Comparison of ENCODE assay signal across 16 cellular contexts in genomic region chr1:225814381-225814780, GRCh38. TPM values are rescaled to one million over a fixed set of nuclear protein-coding genes. Genes with fewer than 3 reads are reported as not detected.
DNase-seq lines count a peak whose midpoint lies in the region; ATAC-seq, FAIRE-seq and TF ChIP-seq lines count a peak whose summit lies in the region.
"Had no signal": no experiment of that assay in that cellular context is flagged by ENCODE, and none has a peak within 500 bp of the region (broad histone marks: within the 10 kb centered on the region; RNA-seq: fewer than 3 reads in every experiment).

No MANE protein-coding gene starts in this region.

- H3K9me3 ChIP-seq in psoas muscle (no peaks in the 10 kb centered on the region), upper lobe of right lung (no peaks in the 10 kb centered on the region)

- H3K27me3 ChIP-seq in psoas muscle (ENCODE audit: insufficient read depth in 3 of 3, low read length in 2 of 3) (no peaks in the 10 kb centered on the region), upper lobe of right lung (no peaks in the 10 kb centered on the region)

- no peak for FAIRE-seq in H54 (lab: Jason Lieb, UNC)
- FAIRE-seq: astrocyte, GM12878 had no signal

- TF ChIP-seq CTCF in psoas muscle (IDR thresholded peaks at IDR 0.05) = no peak
- no peak for TF ChIP-seq CTCF in upper lobe of right lung (IDR thresholded peaks at IDR 0.05)

- intact Hi-C loops in psoas muscle (cut with DNase I) = loop anchor here (5.0 kb wide), 1 partner anchor 37 kb away; the partner anchor contains the start of gene SRP9 (in 2 of the 2)
- intact Hi-C loops in upper lobe of right lung (cut with DNase I) = no loop called here

- H3K4me3 ChIP-seq in psoas muscle = no peak overlapping the region
- no peak overlapping the region for H3K4me3 ChIP-seq in upper lobe of right lung
- H3K4me3 ChIP-seq: GM12878 had no signal

- H3K36me3 ChIP-seq in psoas muscle (ENCODE audit: insufficient read depth in 1 of 2, low read depth in 1 of 2) = no peaks in the 10 kb centered on the region
- no peaks in the 10 kb centered on the region for H3K36me3 ChIP-seq in upper lobe of right lung

- H3K27ac ChIP-seq in caudate nucleus (ENCODE audit: low read depth, low read length) (peak overlapping the region; percentile 79), psoas muscle (peak overlapping the region; percentile 90), upper lobe of right lung (peak overlapping the region; percentile 89)

- 53 to 67% (median 54%) methylated on average over 7 of the region's 7 CpGs for WGBS in psoas muscle, 3 donors

- TF ChIP-seq POLR2A in H54 (IDR thresholded peaks at IDR 0.05; ENCODE audit: low read depth, low read length) = no peak

- ATAC-seq in left lobe of liver (no peak), psoas muscle (no peak), upper lobe of right lung (no peak), GM18517 (IDR thresholded peaks at IDR 0.05; ENCODE audit: unreplicated experiment) (no peak), HG03159 (IDR thresholded peaks at IDR 0.05; ENCODE audit: unreplicated experiment) (no peak)

- DNase-seq in caudate nucleus (lab: John Stamatoyannopoulos, UW) = no peak
- DNase-seq in left lobe of liver (ENCODE audit: low spot score) = peak; percentile 65
- peak in 1 of 2 donors; percentile 52 for DNase-seq in psoas muscle
- no peak for DNase-seq in upper lobe of right lung
- no peak for DNase-seq in GM03348 (ENCODE audit: low spot score)
- no peak for DNase-seq in H54 (ENCODE audit: insufficient read length, low spot score)
- DNase-seq: activated CD4-positive, alpha-beta memory T cell treated with anti-CD3 and anti-CD28 coated beads, Interleukin-2, amount 10 ng/mL, durations not matched to agents 7 days and 5 days; CD4-positive, CD25-positive, alpha-beta regulatory T cell; EL; HCEC 1CT; naive B cell; NCI-H1417 treated with DMSO at 0.1 percent for 48 hours had no signal

- H3K4me1 ChIP-seq in psoas muscle = peaks cover 72% of the 10 kb centered on the region
- H3K4me1 ChIP-seq in upper lobe of right lung = peaks cover 78% of the 10 kb centered on the region

RNA-seq across cellular contexts. Expression of gene EPHX1, which starts 4.5 kb away (rescaled TPM):
- total RNA-seq in left lobe of liver (1,368 TPM), psoas muscle (100 to 1,000 TPM in 2 of 4 donors, 10 to 100 TPM in 2; 65.8 to 209 (median 98.1) TPM), upper lobe of right lung (245 TPM)
- polyA plus RNA-seq in psoas muscle = 100 to 1,000 TPM in 1 of 3 donors, 10 to 100 TPM in 2; 19.4 to 118 (median 60.4) TPM

RNA-seq across cellular contexts. Expression of gene SRP9, which starts 36.8 kb away (rescaled TPM):
- total RNA-seq in left lobe of liver (136 TPM), psoas muscle (100 to 1,000 TPM; 137 to 199 (median 154) TPM), upper lobe of right lung (157 TPM)
- 100 to 1,000 TPM; 137 to 216 (median 143) TPM for polyA plus RNA-seq in psoas muscle
